Comparison of ENCODE assay signal across 8 cellular contexts in genomic region chr9:93095205-93096130, GRCh38. TPM values are rescaled to one million over a fixed set of nuclear protein-coding genes. Genes with fewer than 3 reads are reported as not detected.
A peak's percentile ranks its signal among the peaks of the same experiment; 100 is the strongest.
DNase-seq lines count a peak whose midpoint lies in the region; ATAC-seq and TF ChIP-seq lines count a peak whose summit lies in the region.

No MANE protein-coding gene starts in this region.

- intact Hi-C loops in PC-3 (cut with micrococcal nuclease): loop anchor here (2.0 to 10.0 kb wide), 2 partner anchors 93 to 221 kb away; partner anchors contain the start of gene ZNF484

- peak overlapping the region; percentile 76 for H3K9ac ChIP-seq in PC-3 (ENCODE audit: low read length)
- peak overlapping the region; percentile 67 for H3K9ac ChIP-seq in mucosa of stomach (ENCODE audit: low read length)

- H3K79me2 ChIP-seq in PC-3 (ENCODE audit: low read length): peaks cover 39% of the 10 kb centered on the region

- POLR2A ChIA-PET in PC-3 (lab: Charles Lee; ENCODE audit: unreplicated experiment): interaction anchor here (0.6 kb wide), 1 partner anchor 35 kb away, joined by 5 read pairs; no protein-coding TSS in a partner anchor

- peak overlapping the region; percentile 85 for H2AFZ ChIP-seq in PC-3 (ENCODE audit: low read length)

- no TSS peak for BruUV-seq in PC-3 (replicated peaks; lab: Mats Ljungman, UMichigan)

- no peaks in the 10 kb centered on the region for H3F3A ChIP-seq in PC-3 (ENCODE audit: low read length, unreplicated experiment)

- H3K9me3 ChIP-seq in PC-3 (ENCODE audit: low read length) (no peaks in the 10 kb centered on the region), esophagus (ENCODE audit: control insufficient read depth in 2 of 2, insufficient read depth in 1 of 2, low read depth in 1 of 2, low read length in 1 of 2) (peaks cover 2 to 9% of the 10 kb centered on the region in 2 donors), mucosa of stomach (ENCODE audit: control insufficient read depth, low read length) (no peaks in the 10 kb centered on the region)

- ATAC-seq in GM21723 (IDR thresholded peaks at IDR 0.05; ENCODE audit: unreplicated experiment) (peak; percentile 59), PC-3 (peak; percentile 74)

- no peaks in the 10 kb centered on the region for H3K9me2 ChIP-seq in PC-3 (replicated peaks; ENCODE audit: low read length)

- no peaks in the 10 kb centered on the region for H3K36me3 ChIP-seq in PC-3 (ENCODE audit: low read depth, low read length)
- H3K36me3 ChIP-seq in esophagus (ENCODE audit: control insufficient read depth in 2 of 2, insufficient read depth in 2 of 2, low read length in 1 of 2): no peaks in the 10 kb centered on the region
- H3K36me3 ChIP-seq in mucosa of stomach (ENCODE audit: control insufficient read depth, insufficient read depth, low read length): no peaks in the 10 kb centered on the region

- H3K4me3 ChIP-seq in PC-3 (ENCODE audit: low read length) (peak overlapping the region; percentile 64), esophagus (ENCODE audit: low read depth in 1 of 2, low read length in 2 of 2) (peak overlapping the region; percentile 47 to 82), mucosa of stomach (ENCODE audit: low read length) (peak overlapping the region; percentile 15)

- H3K27ac ChIP-seq in PC-3 (ENCODE audit: low read length) (peak overlapping the region; percentile 75), esophagus (ENCODE audit: low read depth in 2 of 2, low read length in 1 of 2) (peak overlapping the region; percentile 94 to 95)

- WGBS in esophagus, 2 donors: 5% methylated on average over 74 to 92 of the region's 95 CpGs

- H4K20me1 ChIP-seq in PC-3 (ENCODE audit: low read length): no peaks in the 10 kb centered on the region

- DNase-seq in DMS53 treated with DMSO at 0.1 percent for 48 hours (lab: John Stamatoyannopoulos, UW; ENCODE audit: unreplicated experiment) (peak; percentile 87), KBM-7 (peak; percentile 98), PC-3 (peak; percentile 96)
- peak; percentile 100 for DNase-seq in activated T-cell treated with anti-CD3 and anti-CD28 coated beads, Interleukin-2, amount 50 U/mL, for 24 hours
- DNase-seq in stimulated activated CD8-positive, alpha-beta memory T cell treated with anti-CD3 and anti-CD28 coated beads, Interleukin-4, amount 100 ng/mL, for 4 hours (ENCODE audit: low read depth in 2 of 2, low spot score in 1 of 2): peak; percentile 100

- CTCF ChIA-PET in PC-3 (lab: Charles Lee): interaction anchor here (0.6 kb wide), 1 partner anchor 16 kb away, joined by 3 read pairs; no protein-coding TSS in a partner anchor

- no peaks in the 10 kb centered on the region for H3K27me3 Mint-ChIP-seq in activated T-cell treated with anti-CD3 and anti-CD28 coated beads, Interleukin-2, amount 50 U/mL, for 24 hours

- in situ Hi-C loops in KBM-7 (cut with MboI; ENCODE audit: low pct_unique_long_range_greater_than_20kb, low sequenced_read_pairs): no loop called here

- peak overlapping the region; percentile 85 for H3K4me2 ChIP-seq in PC-3 (ENCODE audit: low read length)

- peak overlapping the region; percentile 97 for H3K27ac Mint-ChIP-seq in activated T-cell treated with anti-CD3 and anti-CD28 coated beads, Interleukin-2, amount 50 U/mL, for 24 hours

- H3K4me3 Mint-ChIP-seq in activated T-cell treated with anti-CD3 and anti-CD28 coated beads, Interleukin-2, amount 50 U/mL, for 24 hours: peak overlapping the region; percentile 84

- H3K9me3 Mint-ChIP-seq in activated T-cell treated with anti-CD3 and anti-CD28 coated beads, Interleukin-2, amount 50 U/mL, for 24 hours: peaks cover 6% of the 10 kb centered on the region

- H3K4me1 ChIP-seq in PC-3 (ENCODE audit: insufficient read depth, low read length): peaks cover 28% of the 10 kb centered on the region
- H3K4me1 ChIP-seq in esophagus (ENCODE audit: control insufficient read depth in 2 of 2, insufficient read depth in 2 of 2, low read length in 1 of 2): peaks cover 14 to 26% of the 10 kb centered on the region in 2 donors
- H3K4me1 ChIP-seq in mucosa of stomach (ENCODE audit: control insufficient read depth, insufficient read depth, low read length): peaks cover 52% of the 10 kb centered on the region

- peaks cover 80% of the 10 kb centered on the region for H3K4me1 Mint-ChIP-seq in activated T-cell treated with anti-CD3 and anti-CD28 coated beads, Interleukin-2, amount 50 U/mL, for 24 hours (ENCODE audit: low read depth)

- H3K27me3 ChIP-seq in PC-3 (ENCODE audit: low read length) (no peaks in the 10 kb centered on the region), esophagus (ENCODE audit: control insufficient read depth in 1 of 2, insufficient read depth in 2 of 2, low read length in 2 of 2) (no peaks in the 10 kb centered on the region), mucosa of stomach (ENCODE audit: control insufficient read depth, insufficient read depth, low read length) (no peaks in the 10 kb centered on the region)

- H3K36me3 Mint-ChIP-seq in activated T-cell treated with anti-CD3 and anti-CD28 coated beads, Interleukin-2, amount 50 U/mL, for 24 hours (ENCODE audit: low read depth): peaks cover 22% of the 10 kb centered on the region

- TF ChIP-seq CTCF in PC-3 (conservative IDR thresholded peaks at IDR 0.05; ENCODE audit: low read depth, low read length): no peak

RNA-seq across cellular contexts. Expression of gene CARD19, which starts 0.5 kb away (rescaled TPM):
- 68.6 and 86.0 TPM in 2 replicates for total RNA-seq in PC-3 (2014; rRNA removed)
- 10 to 100 TPM; 19.6 to 30.7 TPM for polyA plus RNA-seq in esophagus

RNA-seq across cellular contexts. Expression of gene SUSD3, which starts 37.0 kb away (rescaled TPM):
- 12.7 and 13.4 TPM in 2 replicates for total RNA-seq in PC-3 (2014; rRNA removed)
- 1 to 10 TPM in 1 of 2 donors, under 1 TPM in 1; 0.83 to 1.9 TPM for polyA plus RNA-seq in esophagus

RNA-seq across cellular contexts. Expression of gene NINJ1, which starts 38.6 kb away (rescaled TPM):
- total RNA-seq in PC-3 (2014; rRNA removed): 28.8 and 30.5 TPM in 2 replicates
- 10 to 100 TPM; 14.9 to 21.7 TPM for polyA plus RNA-seq in esophagus

Comparison
In these comparisons a context has a peak if more than half of its experiments do, and no peak if none do; other contexts are left out.
1. Peak in every context shown above with its lines: DNase-seq, ATAC-seq, H3K4me3 ChIP-seq and H3K27ac ChIP-seq.